Comparison of ENCODE assay signal across 8 cellular contexts in genomic region chr1:114756949-114757454, GRCh38. TPM values are rescaled to one million over a fixed set of nuclear protein-coding genes. Genes with fewer than 3 reads are reported as not detected.
DNase-seq lines count a peak whose midpoint lies in the region; ATAC-seq, FAIRE-seq and TF ChIP-seq lines count a peak whose summit lies in the region.

No MANE protein-coding gene starts in this region.

- H3K27me3 ChIP-seq in right lobe of liver, result no peaks in the 10 kb centered on the region

- no peaks in the 10 kb centered on the region for H3K36me3 ChIP-seq in right lobe of liver

- peaks cover 0 to 45% (median 16%) of the 10 kb centered on the region in 4 donors for H3K4me1 ChIP-seq in right lobe of liver

- TF ChIP-seq POLR2A in right lobe of liver (IDR thresholded peaks at IDR 0.05), result no peak

- ATAC-seq in right lobe of liver, result peak; percentile 2 to 30 (median 24)

- H3K9me3 ChIP-seq in right lobe of liver, result no peaks in the 10 kb centered on the region

- FAIRE-seq in frontal cortex (lab: Jason Lieb, UNC), result no peak

- intact Hi-C loops in right lobe of liver (cut with DNase I), result no loop called here

- peak overlapping the region; percentile 86 for H3K27ac ChIP-seq in 22Rv1
- peak overlapping the region; percentile 99 to 100 (median 100) for H3K27ac ChIP-seq in right lobe of liver
- peak overlapping the region; percentile 99 for H3K27ac ChIP-seq in temporal lobe (ENCODE audit: low read depth, low read length)

- DNase-seq in NOMO-1 treated with DMSO at 0.1 percent for 48 hours (lab: John Stamatoyannopoulos, UW; ENCODE audit: unreplicated experiment) (peak; percentile 60), choroid plexus epithelial cell (ENCODE audit: low read depth) (peak; percentile 66), right lobe of liver (peak; percentile 54 to 56 (median 55)), frontal cortex (ENCODE audit: low spot score in 2 of 2) (no peak), NCI-H187 (lab: John Stamatoyannopoulos, UW) (no peak)

- TF ChIP-seq CTCF in 22Rv1 (IDR thresholded peaks at IDR 0.05) (no peak), GM12875 (IDR thresholded peaks at IDR 0.05; ENCODE audit: borderline replicate concordance, insufficient read depth, low read depth, low read length) (no peak), choroid plexus epithelial cell (conservative IDR thresholded peaks at IDR 0.05; ENCODE audit: low read depth, low read length) (no peak), right lobe of liver (IDR thresholded peaks at IDR 0.05) (no peak)

- WGBS in right lobe of liver (ENCODE audit: insufficient coverage, low coverage, low lambda C conversion rate, missing lambda C conversion rate), result 0% methylated on average over 12 of the region's 17 CpGs

- H3K4me3 ChIP-seq in GM12875 (ENCODE audit: low read depth, low read length) (peak overlapping the region; percentile 88), choroid plexus epithelial cell (ENCODE audit: low read depth, low read length) (peak overlapping the region; percentile 100), right lobe of liver (peak overlapping the region; percentile 83 to 86 (median 83))

RNA-seq across cellular contexts. Expression of gene CSDE1, which starts 0.8 kb away (rescaled TPM):
- total RNA-seq in right lobe of liver (100 to 1,000 TPM; 195 to 585 (median 269) TPM), temporal lobe (422 TPM), frontal cortex (831 TPM)

RNA-seq across cellular contexts. Expression of gene SIKE1, which starts 23.5 kb away (rescaled TPM):
- total RNA-seq in right lobe of liver, result 10 to 100 TPM; 17.5 to 74.0 (median 21.8) TPM
- 64.2 TPM for total RNA-seq in temporal lobe
- total RNA-seq in frontal cortex, result 86.8 TPM

RNA-seq across cellular contexts. Expression of gene NRAS, which starts 40.4 kb away (rescaled TPM):
- total RNA-seq in right lobe of liver (10 to 100 TPM; 10.4 to 24.5 (median 16.3) TPM), temporal lobe (47.0 TPM), frontal cortex (84.0 TPM)

Comparison
In these comparisons a context has a peak if more than half of its experiments do, and no peak if none do; other contexts are left out.
1. DNase-seq: peak in NOMO-1 treated with DMSO at 0.1 percent for 48 hours (single experiment), choroid plexus epithelial cell (single experiment) and right lobe of liver (3 of 3); none in frontal cortex (0 of 2) and NCI-H187 (0 of 2).
2. Peak in every context shown above with its lines, with median percentiles within 50 percentile points of each other: H3K27ac ChIP-seq and H3K4me3 ChIP-seq.